Comparison of ENCODE assay signal across 9 cellular contexts in genomic region chr1:234956821-234957329, GRCh38.
DNase-seq lines count a peak whose midpoint lies in the region; ATAC-seq, FAIRE-seq and TF ChIP-seq lines count a peak whose summit lies in the region.
"Had no signal": no experiment of that assay in that cellular context is flagged by ENCODE, and none has a peak within 500 bp of the region (broad histone marks: within the 10 kb centered on the region; RNA-seq: fewer than 3 reads in every experiment).

No MANE protein-coding gene starts in this region.

- TF ChIP-seq EP300 in HepG2 (IDR thresholded peaks at IDR 0.05; ENCODE audit: low read depth in 2 of 2, low read length in 2 of 2) (no peak), HepG2 (CRISPR knock-in tag; IDR thresholded peaks at IDR 0.05; ENCODE audit: borderline replicate concordance) (no peak)

- intact Hi-C loops in natural killer cell (cut with micrococcal nuclease) (no loop called here), HepG2 (cut with micrococcal nuclease; ENCODE audit: unreplicated experiment) (loop anchor here (1.0 to 5.0 kb wide), 3 partner anchors 18 to 345 kb away; no protein-coding TSS in a partner anchor)

- no peaks in the 10 kb centered on the region for H3K36me3 ChIP-seq in HepG2 (replicated peaks in 1 of 2; ENCODE audit: control insufficient read depth in 1 of 2, insufficient read depth in 2 of 2, low read length in 2 of 2)
- no peaks in the 10 kb centered on the region for H3K36me3 ChIP-seq in effector memory CD4-positive, alpha-beta T cell (ENCODE audit: control insufficient read depth, insufficient read depth, low read length)

- no peak for TF ChIP-seq RAD21 in HepG2 (CRISPR knock-in tag; IDR thresholded peaks at IDR 0.05)

- peak overlapping the region; percentile 74 for H3K4me2 ChIP-seq in HepG2 (ENCODE audit: low read depth, low read length)

- H3K27ac ChIP-seq in HepG2 (ENCODE audit: extremely low read length, insufficient read depth, low read length), result peak overlapping the region; percentile 100
- H3K27ac ChIP-seq in effector memory CD4-positive, alpha-beta T cell (ENCODE audit: insufficient read depth, low read length, poor library complexity, severe bottlenecking), result no peak overlapping the region

- H3K36me3 Mint-ChIP-seq in natural killer cell treated with Interleukin-12 subunit alpha and Interleukin-12 subunit beta and Interleukin-15 and Interleukin-18, amount 100 ng/mL, for 72 hours, result no peaks in the 10 kb centered on the region
- H3K36me3 Mint-ChIP-seq in natural killer cell, result no peaks in the 10 kb centered on the region
- no peaks in the 10 kb centered on the region for H3K36me3 Mint-ChIP-seq in T-helper 17 cell (ENCODE audit: low read depth)
- H3K36me3 Mint-ChIP-seq: memory B cell had no signal

- H2AFZ ChIP-seq in HepG2 (ENCODE audit: low read length), result no peak overlapping the region

- TF ChIP-seq POLR2A in HepG2 (IDR thresholded peaks at IDR 0.05; ENCODE audit: insufficient read depth in 1 of 2, low read depth in 2 of 2, low read length in 2 of 2), result peak in 1 of 2 experiments; percentile 28; a peak in 1 of 4 replicates

- peak overlapping the region; percentile 53 for H3K4me3 Mint-ChIP-seq in natural killer cell treated with Interleukin-12 subunit alpha and Interleukin-12 subunit beta and Interleukin-15 and Interleukin-18, amount 100 ng/mL, for 72 hours
- H3K4me3 Mint-ChIP-seq in natural killer cell (no peak overlapping the region), T-helper 17 cell (no peak overlapping the region)
- H3K4me3 Mint-ChIP-seq: memory B cell had no signal

- peak overlapping the region; percentile 81 to 98 for H3K27ac Mint-ChIP-seq in natural killer cell treated with Interleukin-12 subunit alpha and Interleukin-12 subunit beta and Interleukin-15 and Interleukin-18, amount 100 ng/mL, for 72 hours
- H3K27ac Mint-ChIP-seq in natural killer cell (no peak overlapping the region), T-helper 17 cell (peak overlapping the region; percentile 72)
- H3K27ac Mint-ChIP-seq: memory B cell had no signal

- peak overlapping the region; percentile 92 for H3K9ac ChIP-seq in HepG2 (ENCODE audit: insufficient read depth, low read depth, low read length)

- H3K4me3 ChIP-seq in HepG2 (replicated peaks in 1 of 3; ENCODE audit: insufficient read depth in 1 of 3, low read depth in 2 of 3, low read length in 3 of 3), result peak overlapping the region in 1 of 3 experiments; percentile 36; a peak in 2 of 6 replicates
- H3K4me3 ChIP-seq in effector memory CD4-positive, alpha-beta T cell (ENCODE audit: insufficient read depth, low read depth, low read length, poor library complexity, severe bottlenecking), result no peak overlapping the region

- in situ Hi-C loops in HepG2 (cut with HindIII; ENCODE audit: extremely low pct_ligation_motif_present, low pct_unique_long_range_greater_than_20kb), result loop anchor here (5.0 to 10.0 kb wide), 3 partner anchors 80 to 345 kb away; partner anchors contain the start of gene IRF2BP2

- no peaks in the 10 kb centered on the region for H3K27me3 ChIP-seq in HepG2 (ENCODE audit: control insufficient read depth in 1 of 2, insufficient read depth in 2 of 2, low read length in 2 of 2)
- H3K27me3 ChIP-seq in effector memory CD4-positive, alpha-beta T cell (replicated peaks; ENCODE audit: control insufficient read depth, insufficient read depth, low read length, poor library complexity, severe bottlenecking), result no peaks in the 10 kb centered on the region

- H3K9me3 ChIP-seq in T-helper 17 cell (ENCODE audit: control insufficient read depth, low read length, poor library complexity, severe bottlenecking), result no peaks in the 10 kb centered on the region
- H3K9me3 ChIP-seq in HepG2 (ENCODE audit: low read length), result no peaks in the 10 kb centered on the region
- H3K9me3 ChIP-seq in effector memory CD4-positive, alpha-beta T cell (ENCODE audit: control insufficient read depth, low read length), result no peaks in the 10 kb centered on the region

- no peak for DNase-seq in natural killer cell treated with Interleukin-12 subunit alpha and Interleukin-12 subunit beta and Interleukin-15 and Interleukin-18, amount 100 ng/mL, for 72 hours (ENCODE audit: low spot score)
- DNase-seq in natural killer cell (no peak), T-helper 17 cell (no peak), HepG2 (ENCODE audit: low spot score) (peak; percentile 80), SK-N-DZ (ENCODE audit: low spot score) (no peak)
- DNase-seq in effector memory CD4-positive, alpha-beta T cell, result no peak

- peaks cover 65 to 75% of the 10 kb centered on the region in 2 donors for H3K4me1 Mint-ChIP-seq in natural killer cell treated with Interleukin-12 subunit alpha and Interleukin-12 subunit beta and Interleukin-15 and Interleukin-18, amount 100 ng/mL, for 72 hours (ENCODE audit: low read depth in 2 of 2)
- H3K4me1 Mint-ChIP-seq in natural killer cell, result peaks cover 35 to 49% of the 10 kb centered on the region in 2 donors
- H3K4me1 Mint-ChIP-seq in T-helper 17 cell, result peaks cover 42% of the 10 kb centered on the region

- no peaks in the 10 kb centered on the region for H3K27me3 Mint-ChIP-seq in natural killer cell treated with Interleukin-12 subunit alpha and Interleukin-12 subunit beta and Interleukin-15 and Interleukin-18, amount 100 ng/mL, for 72 hours
- no peaks in the 10 kb centered on the region for H3K27me3 Mint-ChIP-seq in natural killer cell (ENCODE audit: low read depth in 2 of 2)
- no peaks in the 10 kb centered on the region for H3K27me3 Mint-ChIP-seq in T-helper 17 cell
- H3K27me3 Mint-ChIP-seq: memory B cell had no signal

- WGBS in HepG2 (ENCODE audit: low lambda C conversion rate), result 8% methylated on average over 11 of the region's 11 CpGs

- TF ChIP-seq CTCF in natural killer cell (IDR thresholded peaks at IDR 0.05) (no peak), HepG2 (CRISPR knock-in tag; IDR thresholded peaks at IDR 0.05) (no peak)

- no peaks in the 10 kb centered on the region for H3K9me3 Mint-ChIP-seq in natural killer cell treated with Interleukin-12 subunit alpha and Interleukin-12 subunit beta and Interleukin-15 and Interleukin-18, amount 100 ng/mL, for 72 hours
- H3K9me3 Mint-ChIP-seq in natural killer cell, result no peaks in the 10 kb centered on the region
- H3K9me3 Mint-ChIP-seq: memory B cell had no signal

- no peak for ATAC-seq in natural killer cell treated with Interleukin-12 subunit alpha and Interleukin-12 subunit beta and Interleukin-15 and Interleukin-18, amount 100 ng/mL, for 72 hours
- no peak for ATAC-seq in natural killer cell
- no peak for ATAC-seq in T-helper 17 cell
- ATAC-seq in HepG2, result peak; percentile 3; the same call in 2 of the 3 replicates
- no peak for ATAC-seq in GM21717 (IDR thresholded peaks at IDR 0.05; ENCODE audit: unreplicated experiment)
- no peak for ATAC-seq in GM18519 (IDR thresholded peaks at IDR 0.05; ENCODE audit: low FRiP score, unreplicated experiment)

- POLR2A ChIA-PET in HepG2 (lab: Yijun Ruan, JAX), result interaction anchor here (0.7 to 13.1 kb wide), 44 partner anchors 9 to 412 kb away, joined by 3 to 657 read pairs (median 6); partner anchors contain the start of gene IRF2BP2

- H3K4me1 ChIP-seq in HepG2 (ENCODE audit: insufficient read depth, low read length), result peaks cover 96% of the 10 kb centered on the region
- peaks cover 36% of the 10 kb centered on the region for H3K4me1 ChIP-seq in effector memory CD4-positive, alpha-beta T cell (ENCODE audit: control insufficient read depth, insufficient read depth, low read length, poor library complexity, severe bottlenecking)

- BruUV-seq in HepG2 (replicated peaks; lab: Mats Ljungman, UMichigan), result no TSS peak

- CTCF ChIA-PET in HepG2 (lab: Yijun Ruan, JAX; ENCODE audit: low intra/inter-chr PET ratio, low total read pairs), result no interaction called here

- no peaks in the 10 kb centered on the region for H4K20me1 ChIP-seq in HepG2 (ENCODE audit: insufficient read depth, low read length)

- peaks cover 7% of the 10 kb centered on the region for H3K79me2 ChIP-seq in HepG2 (ENCODE audit: insufficient read depth, low read length)

- FAIRE-seq in HepG2 (lab: Jason Lieb, UNC), result no peak

TF ChIP-seq in HepG2, 621 proteins besides CTCF, POLR2A, EP300 and RAD21 (continues in another document):
- no peak for TF ChIP-seq GRHL1 (CRISPR knock-in tag; conservative IDR thresholded peaks at IDR 0.05)
- TF ChIP-seq ZNF234 (CRISPR knock-in tag; conservative IDR thresholded peaks at IDR 0.05), result no peak
- peak; percentile 100 for TF ChIP-seq ZNF629 (CRISPR knock-in tag; conservative IDR thresholded peaks at IDR 0.05)
- TF ChIP-seq NFATC3 (CRISPR knock-in tag; IDR thresholded peaks at IDR 0.05), result no peak
- 0 out of 2 replicates have a peak, but pooled peaks have one; percentile 5 for TF ChIP-seq ZNF567 (CRISPR knock-in tag; IDR thresholded peaks at IDR 0.05; ENCODE audit: borderline replicate concordance)
- 0 out of 2 replicates have a peak, but pooled peaks have one; percentile 25 for TF ChIP-seq KDM2A (CRISPR knock-in tag; IDR thresholded peaks at IDR 0.05; ENCODE audit: borderline replicate concordance, low read depth)
- no peak for TF ChIP-seq SMARCE1 (IDR thresholded peaks at IDR 0.05; ENCODE audit: borderline replicate concordance)
- TF ChIP-seq SIN3A (IDR thresholded peaks at IDR 0.05; ENCODE audit: borderline replicate concordance, low read depth, low read length), result 0 out of 2 replicates have a peak, but pooled peaks have one; percentile 8
- peak; percentile 27; the same call in 1 of the 2 replicates for TF ChIP-seq ZNF777 (CRISPR knock-in tag; IDR thresholded peaks at IDR 0.05)
- peak; percentile 59; the same call in 1 of the 2 replicates for TF ChIP-seq ZMYM2 (CRISPR knock-in tag; IDR thresholded peaks at IDR 0.05)
- TF ChIP-seq TCF7L2 (IDR thresholded peaks at IDR 0.05; ENCODE audit: low read depth, low read length), result no peak

Comparison
In these comparisons a context has a peak if more than half of its experiments do, and no peak if none do; other contexts are left out.
1. H3K27ac Mint-ChIP-seq: peak in natural killer cell treated with Interleukin-12 subunit alpha and Interleukin-12 subunit beta and Interleukin-15 and Interleukin-18, amount 100 ng/mL, for 72 hours (2 of 2) and T-helper 17 cell (single experiment); none in natural killer cell (0 of 2).